Comparison of ENCODE assay signal across 8 cellular contexts in the genomic region with DNA sequence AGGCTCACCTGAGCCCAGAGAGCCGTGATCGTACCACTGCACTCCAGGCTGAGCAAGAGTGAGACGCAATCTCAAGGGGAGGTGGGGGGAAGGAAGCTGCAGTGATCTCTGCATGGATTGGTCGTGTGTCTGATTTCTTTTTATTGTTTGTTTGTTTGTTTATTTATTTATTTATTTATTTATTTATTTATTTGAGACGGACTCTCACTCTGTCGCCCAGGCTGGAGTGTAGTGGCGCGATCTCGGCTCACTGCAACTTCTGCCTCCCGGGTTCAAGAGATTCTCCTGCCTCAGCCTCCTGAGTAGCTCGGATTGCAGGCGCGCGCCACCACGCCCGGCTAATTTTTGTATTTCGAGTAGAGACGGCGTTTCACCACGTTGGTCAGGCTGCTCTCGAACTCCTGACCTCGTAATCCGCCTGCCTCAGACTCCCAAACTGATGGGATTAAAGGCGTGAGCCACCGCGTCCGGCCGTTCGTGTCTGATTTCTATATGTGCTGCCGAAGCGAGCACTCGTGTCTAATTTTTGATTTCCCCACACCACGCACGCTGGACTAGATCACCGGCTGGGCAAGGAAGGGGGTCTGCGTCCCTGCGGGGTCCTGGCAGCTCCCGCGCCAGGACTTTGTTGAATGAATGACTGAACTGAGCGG. TPM values are rescaled to one million over a fixed set of nuclear protein-coding genes. Genes with fewer than 3 reads are reported as not detected.
DNase-seq lines count a peak whose midpoint lies in the region; ATAC-seq and TF ChIP-seq lines count a peak whose summit lies in the region.

No MANE protein-coding gene starts in this region.

- H3K27me3 ChIP-seq in A673 (replicated peaks; ENCODE audit: insufficient read depth, low read depth, low read length, poor library complexity): no peaks in the 10 kb centered on the region
- no peaks in the 10 kb centered on the region for H3K27me3 ChIP-seq in HUES48 (ENCODE audit: control insufficient read depth, insufficient read depth, low read length)
- peaks cover 3 to 11% of the 10 kb centered on the region in 2 donors for H3K27me3 ChIP-seq in breast epithelium
- peaks cover 0 to 5% of the 10 kb centered on the region in 2 donors for H3K27me3 ChIP-seq in mucosa of rectum (ENCODE audit: control insufficient read depth in 2 of 2, insufficient read depth in 2 of 2, low read length in 2 of 2)

- H3K4me1 ChIP-seq in A673 (ENCODE audit: insufficient read depth, low read length, poor library complexity, severe bottlenecking) (peaks cover 29% of the 10 kb centered on the region), HUES48 (ENCODE audit: control insufficient read depth, insufficient read depth, low read length) (peaks cover 29% of the 10 kb centered on the region), breast epithelium (peaks cover 15 to 16% of the 10 kb centered on the region in 2 donors), mucosa of rectum (ENCODE audit: control insufficient read depth in 2 of 2, insufficient read depth in 2 of 2, low read length in 2 of 2) (peaks cover 36 to 37% of the 10 kb centered on the region in 2 donors)

- CTCF ChIA-PET in A673 (lab: Charles Lee): interaction anchor here (0.9 to 1.1 kb wide), 4 partner anchors 9 to 110 kb away, joined by 3 to 6 read pairs (median 4); no protein-coding TSS in a partner anchor

- H3K36me3 ChIP-seq in A673 (ENCODE audit: insufficient read depth, low read length, poor library complexity, severe bottlenecking) (no peaks in the 10 kb centered on the region), HUES48 (ENCODE audit: control insufficient read depth, insufficient read depth, low read length) (peaks cover 19% of the 10 kb centered on the region), breast epithelium (no peaks in the 10 kb centered on the region), mucosa of rectum (ENCODE audit: control insufficient read depth in 2 of 2, insufficient read depth in 2 of 2, low read length in 2 of 2) (no peaks in the 10 kb centered on the region)

- no peak overlapping the region for H3K27ac ChIP-seq in A673 (ENCODE audit: low read depth, low read length, poor library complexity, severe bottlenecking)
- peak overlapping the region; percentile 69 for H3K27ac ChIP-seq in HUES48 (ENCODE audit: low read depth, low read length)
- peak overlapping the region; percentile 96 to 98 for H3K27ac ChIP-seq in breast epithelium
- peak overlapping the region in 1 of 2 donors; percentile 79 for H3K27ac ChIP-seq in mucosa of rectum (ENCODE audit: low read depth in 2 of 2, low read length in 2 of 2)

- TF ChIP-seq CTCF in A673 (conservative IDR thresholded peaks at IDR 0.05; ENCODE audit: low read depth, low read length) (no peak), breast epithelium (IDR thresholded peaks at IDR 0.05) (no peak)

- ATAC-seq in HG03135 (IDR thresholded peaks at IDR 0.05; ENCODE audit: unreplicated experiment): no peak

- intact Hi-C loops in A673 (cut with micrococcal nuclease; ENCODE audit: unreplicated experiment): no loop called here
- intact Hi-C loops in breast epithelium (cut with DNase I; ENCODE audit: low total_unique reads): no loop called here

- H3K9ac ChIP-seq in HUES48 (ENCODE audit: low read depth, low read length) (no peak overlapping the region), mucosa of rectum (ENCODE audit: low read depth in 1 of 2, low read length in 2 of 2) (no peak overlapping the region)

- no TSS peak for BruUV-seq in A673 (replicated peaks; lab: Mats Ljungman, UMichigan)

- H3K4me3 ChIP-seq in A673 (ENCODE audit: low read depth, low read length, poor library complexity, severe bottlenecking) (peak overlapping the region; percentile 63), HUES48 (ENCODE audit: low read depth, low read length) (peak overlapping the region; percentile 98), breast epithelium (peak overlapping the region; percentile 52 to 88 (median 70)), mucosa of rectum (ENCODE audit: low read length in 2 of 2) (peak overlapping the region; percentile 64 to 73)

- TF ChIP-seq POLR2A in breast epithelium (IDR thresholded peaks at IDR 0.05): no peak

- H3K9me3 ChIP-seq in A673 (ENCODE audit: low read depth, low read length, poor library complexity, severe bottlenecking) (no peaks in the 10 kb centered on the region), HUES48 (ENCODE audit: control insufficient read depth, insufficient read depth, low read length) (no peaks in the 10 kb centered on the region), breast epithelium (no peaks in the 10 kb centered on the region), mucosa of rectum (ENCODE audit: control insufficient read depth in 2 of 2, low read length in 2 of 2) (no peaks in the 10 kb centered on the region)

- DNase-seq in A673 (ENCODE audit: low spot score) (no peak), breast epithelium (ENCODE audit: low spot score in 2 of 2) (no peak), A172 (ENCODE audit: low spot score) (no peak), NCI-H1417 treated with DMSO at 0.1 percent for 48 hours (lab: John Stamatoyannopoulos, UW) (no peak), GOT3 (lab: John Stamatoyannopoulos, UW) (no peak)

- POLR2A ChIA-PET in A673 (lab: Charles Lee; ENCODE audit: low non-redundant PET): interaction anchor here (0.6 kb wide), 1 partner anchor 7 kb away, joined by 8 read pairs; no protein-coding TSS in a partner anchor

RNA-seq across cellular contexts. Expression of a gene that starts 0.4 kb away (rescaled TPM):
- total RNA-seq in A673 (2021) (23.7 and 39.5 TPM in 2 replicates), breast epithelium (10 to 100 TPM in 2 of 3 donors, 1 to 10 TPM in 1; 6.9 to 74.1 (median 36.7) TPM)
- 510 and 551 TPM in 2 replicates for total RNA-seq in A172 (2014; rRNA removed; shearing (Covaris generic))

RNA-seq across cellular contexts. Expression of a gene that starts 1.7 kb away (rescaled TPM):
- total RNA-seq in A673 (2021) (0.21 and 0.31 TPM in 2 replicates), breast epithelium (not detected)
- 0.41 TPM in 1 of 2 replicates, not detected in the other for total RNA-seq in A172 (2014; rRNA removed; shearing (Covaris generic))

RNA-seq across cellular contexts. Expression of a gene that starts 4.0 kb away (rescaled TPM):
- total RNA-seq in A673 (2021) (46.6 and 51.4 TPM in 2 replicates), breast epithelium (10 to 100 TPM in 2 of 3 donors, 1 to 10 TPM in 1; 8.8 to 26.5 (median 17.3) TPM)
- 54.7 and 71.1 TPM in 2 replicates for total RNA-seq in A172 (2014; rRNA removed; shearing (Covaris generic))

RNA-seq across cellular contexts. Expression of a gene that starts 4.1 kb away (rescaled TPM):
- total RNA-seq in A673 (2021): 52.5 and 59.3 TPM in 2 replicates
- 10 to 100 TPM; 15.5 to 26.1 (median 18.4) TPM for total RNA-seq in breast epithelium
- 32.1 and 35.2 TPM in 2 replicates for total RNA-seq in A172 (2014; rRNA removed; shearing (Covaris generic))

RNA-seq across cellular contexts. Expression of a gene that starts 7.0 kb away (rescaled TPM):
- not detected in 2 replicates for total RNA-seq in A673 (2021)
- under 1 TPM in 1 of 3 donors, not detected in 2; 0.15 TPM for total RNA-seq in breast epithelium
- 0.16 TPM in 1 of 2 replicates, not detected in the other for total RNA-seq in A172 (2014; rRNA removed; shearing (Covaris generic))
